Comparison of ENCODE assay signal across 1 cellular context in the genomic region with DNA sequence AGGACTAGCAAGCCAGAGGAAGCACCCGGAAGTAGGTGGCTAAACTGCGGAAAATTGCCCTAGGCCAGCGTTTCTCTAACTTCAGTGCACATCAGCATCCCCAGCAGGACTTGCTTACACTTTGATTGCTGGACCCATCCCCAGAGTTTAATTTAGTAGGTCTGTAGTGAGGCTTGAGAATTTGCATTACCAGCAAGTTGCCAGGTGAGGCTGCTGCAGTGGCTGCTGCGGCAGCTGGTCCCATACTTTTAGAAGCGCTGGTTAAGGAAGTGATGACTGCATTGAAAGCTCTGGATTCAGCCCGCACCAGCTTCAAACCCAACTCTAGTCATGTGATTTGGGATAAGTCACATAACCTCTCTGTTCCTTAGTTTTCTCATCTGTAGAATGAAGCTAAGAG.
A peak's percentile ranks its signal among the peaks of the same experiment; 100 is the strongest.
TF ChIP-seq lines count a peak whose summit lies in the region.

No MANE protein-coding gene starts in this region.

TF ChIP-seq in K562, 482 proteins besides CTCF, POLR2A, EP300 and RAD21:
- no peak for TF ChIP-seq FIP1L1 (IDR thresholded peaks at IDR 0.05; ENCODE audit: low read depth, low read length, poor library complexity, severe bottlenecking)
- TF ChIP-seq, protein P1, sequence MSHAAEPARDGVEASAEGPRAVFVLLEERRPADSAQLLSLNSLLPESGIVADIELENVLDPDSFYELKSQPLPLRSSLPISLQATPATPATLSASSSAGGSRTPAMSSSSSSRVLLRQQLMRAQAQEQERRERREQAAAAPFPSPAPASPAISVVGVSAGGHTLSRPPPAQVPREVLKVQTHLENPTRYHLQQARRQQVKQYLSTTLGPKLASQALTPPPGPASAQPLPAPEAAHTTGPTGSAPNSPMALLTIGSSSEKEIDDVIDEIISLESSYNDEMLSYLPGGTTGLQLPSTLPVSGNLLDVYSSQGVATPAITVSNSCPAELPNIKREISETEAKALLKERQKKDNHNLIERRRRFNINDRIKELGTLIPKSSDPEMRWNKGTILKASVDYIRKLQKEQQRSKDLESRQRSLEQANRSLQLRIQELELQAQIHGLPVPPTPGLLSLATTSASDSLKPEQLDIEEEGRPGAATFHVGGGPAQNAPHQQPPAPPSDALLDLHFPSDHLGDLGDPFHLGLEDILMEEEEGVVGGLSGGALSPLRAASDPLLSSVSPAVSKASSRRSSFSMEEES (CRISPR knock-in tag; IDR thresholded peaks at IDR 0.05) = peak; percentile 3; the same call in 1 of the 2 replicates
